ENCODE assay signal across 1 cellular context in the genomic region with DNA sequence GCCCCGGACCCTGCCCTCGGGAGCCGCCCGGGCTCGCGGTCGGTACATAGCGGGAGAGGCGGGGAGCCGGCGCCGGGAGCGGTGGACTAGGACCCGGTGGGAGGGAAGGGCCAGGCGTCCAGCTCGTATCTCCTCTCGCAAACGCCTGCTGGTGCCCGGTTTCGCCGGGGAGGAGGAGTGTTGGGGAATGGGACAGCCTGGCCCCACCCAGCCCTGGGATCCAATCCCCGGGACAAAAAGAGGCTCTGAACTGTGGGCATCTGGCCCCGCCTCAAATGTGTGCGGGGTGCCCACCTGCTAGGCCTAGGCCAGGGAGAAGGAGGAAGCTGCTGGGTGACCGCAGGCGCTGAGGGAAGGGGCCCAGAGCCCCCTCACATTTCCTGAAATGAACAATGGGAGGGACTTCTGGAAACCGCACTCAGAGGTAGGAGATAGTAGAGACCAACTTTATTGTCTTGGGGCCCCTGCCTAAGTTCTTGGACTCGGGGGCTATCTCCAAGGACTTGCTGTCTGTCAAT.
TF ChIP-seq lines count a peak whose summit lies in the region.

A gene with protein sequence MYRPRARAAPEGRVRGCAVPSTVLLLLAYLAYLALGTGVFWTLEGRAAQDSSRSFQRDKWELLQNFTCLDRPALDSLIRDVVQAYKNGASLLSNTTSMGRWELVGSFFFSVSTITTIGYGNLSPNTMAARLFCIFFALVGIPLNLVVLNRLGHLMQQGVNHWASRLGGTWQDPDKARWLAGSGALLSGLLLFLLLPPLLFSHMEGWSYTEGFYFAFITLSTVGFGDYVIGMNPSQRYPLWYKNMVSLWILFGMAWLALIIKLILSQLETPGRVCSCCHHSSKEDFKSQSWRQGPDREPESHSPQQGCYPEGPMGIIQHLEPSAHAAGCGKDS (minus strand): TSS at position 147 of the 518 bp plus-strand sequence. CDS start 99 bp downstream, at position 48.

TF ChIP-seq in SK-N-SH, 30 proteins besides CTCF, POLR2A, EP300 and RAD21 (continued from another document):
- TF ChIP-seq, protein P1, sequence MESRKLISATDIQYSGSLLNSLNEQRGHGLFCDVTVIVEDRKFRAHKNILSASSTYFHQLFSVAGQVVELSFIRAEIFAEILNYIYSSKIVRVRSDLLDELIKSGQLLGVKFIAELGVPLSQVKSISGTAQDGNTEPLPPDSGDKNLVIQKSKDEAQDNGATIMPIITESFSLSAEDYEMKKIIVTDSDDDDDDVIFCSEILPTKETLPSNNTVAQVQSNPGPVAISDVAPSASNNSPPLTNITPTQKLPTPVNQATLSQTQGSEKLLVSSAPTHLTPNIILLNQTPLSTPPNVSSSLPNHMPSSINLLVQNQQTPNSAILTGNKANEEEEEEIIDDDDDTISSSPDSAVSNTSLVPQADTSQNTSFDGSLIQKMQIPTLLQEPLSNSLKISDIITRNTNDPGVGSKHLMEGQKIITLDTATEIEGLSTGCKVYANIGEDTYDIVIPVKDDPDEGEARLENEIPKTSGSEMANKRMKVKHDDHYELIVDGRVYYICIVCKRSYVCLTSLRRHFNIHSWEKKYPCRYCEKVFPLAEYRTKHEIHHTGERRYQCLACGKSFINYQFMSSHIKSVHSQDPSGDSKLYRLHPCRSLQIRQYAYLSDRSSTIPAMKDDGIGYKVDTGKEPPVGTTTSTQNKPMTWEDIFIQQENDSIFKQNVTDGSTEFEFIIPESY (IDR thresholded peaks at IDR 0.05; ENCODE audit: borderline replicate concordance, low read depth): no peak
- TF ChIP-seq GABPA (IDR thresholded peaks at IDR 0.05; ENCODE audit: low read depth): no peak
- no peak for TF ChIP-seq SMC3 (IDR thresholded peaks at IDR 0.05; ENCODE audit: low read depth, low read length)
- no peak for TF ChIP-seq RXRA (IDR thresholded peaks at IDR 0.05; ENCODE audit: borderline replicate concordance, low read depth)
- TF ChIP-seq, protein P2, sequence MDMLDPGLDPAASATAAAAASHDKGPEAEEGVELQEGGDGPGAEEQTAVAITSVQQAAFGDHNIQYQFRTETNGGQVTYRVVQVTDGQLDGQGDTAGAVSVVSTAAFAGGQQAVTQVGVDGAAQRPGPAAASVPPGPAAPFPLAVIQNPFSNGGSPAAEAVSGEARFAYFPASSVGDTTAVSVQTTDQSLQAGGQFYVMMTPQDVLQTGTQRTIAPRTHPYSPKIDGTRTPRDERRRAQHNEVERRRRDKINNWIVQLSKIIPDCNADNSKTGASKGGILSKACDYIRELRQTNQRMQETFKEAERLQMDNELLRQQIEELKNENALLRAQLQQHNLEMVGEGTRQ (IDR thresholded peaks at IDR 0.05; ENCODE audit: borderline replicate concordance, low read depth, low read length): no peak
- no peak for TF ChIP-seq EZH2phosphoT487 (IDR thresholded peaks at IDR 0.05; ENCODE audit: borderline replicate concordance, low read depth)
- TF ChIP-seq TEAD4 (IDR thresholded peaks at IDR 0.05; ENCODE audit: borderline replicate concordance, insufficient read depth): no peak
- TF ChIP-seq POLR2AphosphoS5 (IDR thresholded peaks at IDR 0.05; ENCODE audit: low read depth, low read length): no peak
- TF ChIP-seq, protein P3, sequence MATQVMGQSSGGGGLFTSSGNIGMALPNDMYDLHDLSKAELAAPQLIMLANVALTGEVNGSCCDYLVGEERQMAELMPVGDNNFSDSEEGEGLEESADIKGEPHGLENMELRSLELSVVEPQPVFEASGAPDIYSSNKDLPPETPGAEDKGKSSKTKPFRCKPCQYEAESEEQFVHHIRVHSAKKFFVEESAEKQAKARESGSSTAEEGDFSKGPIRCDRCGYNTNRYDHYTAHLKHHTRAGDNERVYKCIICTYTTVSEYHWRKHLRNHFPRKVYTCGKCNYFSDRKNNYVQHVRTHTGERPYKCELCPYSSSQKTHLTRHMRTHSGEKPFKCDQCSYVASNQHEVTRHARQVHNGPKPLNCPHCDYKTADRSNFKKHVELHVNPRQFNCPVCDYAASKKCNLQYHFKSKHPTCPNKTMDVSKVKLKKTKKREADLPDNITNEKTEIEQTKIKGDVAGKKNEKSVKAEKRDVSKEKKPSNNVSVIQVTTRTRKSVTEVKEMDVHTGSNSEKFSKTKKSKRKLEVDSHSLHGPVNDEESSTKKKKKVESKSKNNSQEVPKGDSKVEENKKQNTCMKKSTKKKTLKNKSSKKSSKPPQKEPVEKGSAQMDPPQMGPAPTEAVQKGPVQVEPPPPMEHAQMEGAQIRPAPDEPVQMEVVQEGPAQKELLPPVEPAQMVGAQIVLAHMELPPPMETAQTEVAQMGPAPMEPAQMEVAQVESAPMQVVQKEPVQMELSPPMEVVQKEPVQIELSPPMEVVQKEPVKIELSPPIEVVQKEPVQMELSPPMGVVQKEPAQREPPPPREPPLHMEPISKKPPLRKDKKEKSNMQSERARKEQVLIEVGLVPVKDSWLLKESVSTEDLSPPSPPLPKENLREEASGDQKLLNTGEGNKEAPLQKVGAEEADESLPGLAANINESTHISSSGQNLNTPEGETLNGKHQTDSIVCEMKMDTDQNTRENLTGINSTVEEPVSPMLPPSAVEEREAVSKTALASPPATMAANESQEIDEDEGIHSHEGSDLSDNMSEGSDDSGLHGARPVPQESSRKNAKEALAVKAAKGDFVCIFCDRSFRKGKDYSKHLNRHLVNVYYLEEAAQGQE (IDR thresholded peaks at IDR 0.05; ENCODE audit: low read depth, low read length): no peak
- TF ChIP-seq CHD2 (IDR thresholded peaks at IDR 0.05; ENCODE audit: low read length, partially characterized antibody): no peak
- no peak for TF ChIP-seq NFIC (IDR thresholded peaks at IDR 0.05; ENCODE audit: borderline replicate concordance)
